Comparison of ENCODE assay signal across 28 cellular contexts in the genomic region with DNA sequence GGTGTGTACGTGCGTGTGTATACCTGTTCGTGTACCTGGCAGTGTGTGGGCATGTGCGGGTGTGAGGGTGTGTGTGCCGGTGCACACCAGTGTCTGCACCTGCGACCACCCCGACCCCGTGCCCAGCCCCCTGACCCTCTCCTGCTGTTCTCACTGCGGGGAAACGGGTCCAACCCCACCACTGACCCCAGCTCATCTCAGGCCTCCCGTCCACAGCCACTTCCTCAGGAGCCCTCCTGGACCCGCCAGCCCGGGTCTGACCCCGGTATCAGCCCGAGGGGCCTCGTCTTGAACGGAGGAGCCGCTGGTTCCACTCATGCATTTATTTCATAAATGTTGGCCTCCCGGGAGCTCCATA. TPM values are rescaled to one million over a fixed set of nuclear protein-coding genes. Genes with fewer than 3 reads are reported as not detected.
"Had no signal": no experiment of that assay in that cellular context is flagged by ENCODE, and none has a peak within 500 bp of the region (broad histone marks: within the 10 kb centered on the region; RNA-seq: fewer than 3 reads in every experiment).

No MANE protein-coding gene starts in this region.

- H3K4me1 ChIP-seq: colonic mucosa, gastrocnemius medialis had no signal

- ATAC-seq: gastrocnemius medialis, heart right ventricle, left cardiac atrium, left lung, left ventricle myocardium superior, mucosa of descending colon had no signal

- H3K4me3 ChIP-seq: colonic mucosa, dorsolateral prefrontal cortex, esophagus squamous epithelium, gastrocnemius medialis, heart right ventricle, left lung, lower lobe of right lung, mucosa of descending colon had no signal

- H3K4me3 Mint-ChIP-seq: mesothelial cell of epicardium had no signal

- DNase-seq: cerebellar nuclear complex; colonic mucosa; dermis blood vessel endothelial cell; dorsolateral prefrontal cortex; effector CD4-positive, alpha-beta T cell; effector memory CD4-positive, alpha-beta T cell; esophagus squamous epithelium; foreskin fibroblast; foreskin melanocyte; gastrocnemius medialis; head of caudate nucleus; heart right ventricle; hippocampal formation; left cardiac atrium; left lung; left ventricle myocardium superior; lower lobe of right lung; mesenchymal stem cell; mucosa of descending colon had no signal

- H3K36me3 ChIP-seq: colonic mucosa, esophagus squamous epithelium, gastrocnemius medialis, heart right ventricle, left lung, lower lobe of right lung had no signal

- H3K9me3 Mint-ChIP-seq: mesothelial cell of epicardium had no signal

- H3K27ac ChIP-seq: colonic mucosa, dorsolateral prefrontal cortex, esophagus squamous epithelium, gastrocnemius medialis, heart right ventricle, left lung, lower lobe of right lung had no signal

- H3K36me3 Mint-ChIP-seq: mesothelial cell of epicardium had no signal

- H3K9me3 ChIP-seq: colonic mucosa, esophagus squamous epithelium, gastrocnemius medialis, heart right ventricle, left lung, lower lobe of right lung, mucosa of descending colon had no signal

- H3K27ac Mint-ChIP-seq: mesothelial cell of epicardium had no signal

RNA-seq across cellular contexts. Expression of gene ONECUT3, which starts 23.8 kb away (rescaled TPM):
- total RNA-seq: chondrocyte, dermis blood vessel endothelial cell, dorsolateral prefrontal cortex, endothelial cell of umbilical vein, epithelial cell of proximal tubule, esophagus squamous epithelium, gastrocnemius medialis, glomerular endothelial cell, heart right ventricle, kidney epithelial cell, left cardiac atrium, left lung, left ventricle myocardium superior, lower leg skin, lower lobe of right lung, lung microvascular endothelial cell, mesenteric fat pad, mesothelial cell of epicardium, mucosa of descending colon had no signal
- polyA plus RNA-seq: endothelial cell of umbilical vein, heart right ventricle had no signal
